1 cellular context compared by ENCODE assay signal in the genomic region with DNA sequence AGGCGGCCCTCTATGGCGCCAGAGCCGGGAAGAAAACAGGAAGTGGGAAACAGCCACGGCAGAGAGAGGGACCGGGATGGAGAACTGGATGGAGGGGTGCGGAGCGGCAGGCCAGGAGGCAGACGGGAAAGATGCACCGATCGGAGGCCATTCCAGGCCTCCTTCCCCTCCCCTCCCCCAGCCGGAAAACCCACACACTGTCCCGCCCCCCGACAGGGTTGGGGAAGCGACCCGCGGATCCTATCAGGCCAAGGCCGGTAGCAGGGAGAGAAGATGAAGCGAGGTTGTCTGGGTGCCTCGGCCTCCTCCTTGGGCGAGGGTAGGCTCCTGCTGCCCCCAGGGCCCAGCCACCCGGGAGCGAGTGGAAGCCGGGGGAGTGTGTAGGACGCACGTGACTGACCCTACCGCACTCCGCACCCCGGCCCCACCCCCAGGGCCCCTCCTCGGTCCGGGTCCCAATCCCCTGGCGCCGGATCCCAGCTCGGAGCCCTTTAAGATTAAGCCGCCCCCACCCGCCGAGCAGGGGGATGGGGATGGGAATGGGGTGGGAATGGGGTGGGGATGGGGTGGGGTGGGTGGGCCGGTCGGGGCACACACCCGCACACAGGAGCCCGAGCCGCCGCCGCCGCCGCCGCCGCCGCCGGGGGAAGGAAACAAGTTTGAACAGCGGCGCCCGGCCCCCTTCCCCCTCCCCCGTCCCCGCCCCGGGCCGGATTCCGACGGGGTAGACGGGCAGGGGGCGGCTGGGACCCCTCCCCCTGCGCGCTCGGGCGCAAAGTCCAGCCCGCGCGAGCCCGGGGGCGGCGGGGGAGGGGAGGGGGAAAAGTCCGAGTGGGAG.
TF ChIP-seq lines count a peak whose summit lies in the region.

No MANE protein-coding gene starts in this region.

TF ChIP-seq in HepG2, 621 proteins besides CTCF, POLR2A, EP300 and RAD21 (continued from another document and continues in another):
- peak; percentile 84 for TF ChIP-seq HNRNPK (IDR thresholded peaks at IDR 0.05; ENCODE audit: low read depth, low read length, poor library complexity, severe bottlenecking)
- TF ChIP-seq, protein P1, sequence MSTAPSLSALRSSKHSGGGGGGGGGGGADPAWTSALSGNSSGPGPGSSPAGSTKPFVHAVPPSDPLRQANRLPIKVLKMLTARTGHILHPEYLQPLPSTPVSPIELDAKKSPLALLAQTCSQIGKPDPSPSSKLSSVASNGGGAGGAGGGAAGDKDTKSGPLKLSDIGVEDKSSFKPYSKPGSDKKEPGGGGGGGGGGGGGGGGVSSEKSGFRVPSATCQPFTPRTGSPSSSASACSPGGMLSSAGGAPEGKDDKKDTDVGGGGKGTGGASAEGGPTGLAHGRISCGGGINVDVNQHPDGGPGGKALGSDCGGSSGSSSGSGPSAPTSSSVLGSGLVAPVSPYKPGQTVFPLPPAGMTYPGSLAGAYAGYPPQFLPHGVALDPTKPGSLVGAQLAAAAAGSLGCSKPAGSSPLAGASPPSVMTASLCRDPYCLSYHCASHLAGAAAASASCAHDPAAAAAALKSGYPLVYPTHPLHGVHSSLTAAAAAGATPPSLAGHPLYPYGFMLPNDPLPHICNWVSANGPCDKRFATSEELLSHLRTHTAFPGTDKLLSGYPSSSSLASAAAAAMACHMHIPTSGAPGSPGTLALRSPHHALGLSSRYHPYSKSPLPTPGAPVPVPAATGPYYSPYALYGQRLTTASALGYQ (CRISPR knock-in tag; IDR thresholded peaks at IDR 0.05), result peak; percentile 10; the same call in 1 of the 2 replicates
- no peak for TF ChIP-seq CC2D1A (CRISPR knock-in tag; IDR thresholded peaks at IDR 0.05)
- no peak for TF ChIP-seq MATR3 (CRISPR knock-in tag; IDR thresholded peaks at IDR 0.05)
- TF ChIP-seq, protein P2, sequence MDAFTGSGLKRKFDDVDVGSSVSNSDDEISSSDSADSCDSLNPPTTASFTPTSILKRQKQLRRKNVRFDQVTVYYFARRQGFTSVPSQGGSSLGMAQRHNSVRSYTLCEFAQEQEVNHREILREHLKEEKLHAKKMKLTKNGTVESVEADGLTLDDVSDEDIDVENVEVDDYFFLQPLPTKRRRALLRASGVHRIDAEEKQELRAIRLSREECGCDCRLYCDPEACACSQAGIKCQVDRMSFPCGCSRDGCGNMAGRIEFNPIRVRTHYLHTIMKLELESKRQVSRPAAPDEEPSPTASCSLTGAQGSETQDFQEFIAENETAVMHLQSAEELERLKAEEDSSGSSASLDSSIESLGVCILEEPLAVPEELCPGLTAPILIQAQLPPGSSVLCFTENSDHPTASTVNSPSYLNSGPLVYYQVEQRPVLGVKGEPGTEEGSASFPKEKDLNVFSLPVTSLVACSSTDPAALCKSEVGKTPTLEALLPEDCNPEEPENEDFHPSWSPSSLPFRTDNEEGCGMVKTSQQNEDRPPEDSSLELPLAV (CRISPR knock-in tag; conservative IDR thresholded peaks at IDR 0.05; ENCODE audit: low read depth), result no peak
- TF ChIP-seq, protein P3, sequence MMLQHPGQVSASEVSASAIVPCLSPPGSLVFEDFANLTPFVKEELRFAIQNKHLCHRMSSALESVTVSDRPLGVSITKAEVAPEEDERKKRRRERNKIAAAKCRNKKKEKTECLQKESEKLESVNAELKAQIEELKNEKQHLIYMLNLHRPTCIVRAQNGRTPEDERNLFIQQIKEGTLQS (CRISPR knock-in tag; IDR thresholded peaks at IDR 0.05), result no peak
- peak; percentile 48; the same call in 1 of the 2 replicates for TF ChIP-seq GABPB1 (CRISPR knock-in tag; IDR thresholded peaks at IDR 0.05)
- TF ChIP-seq KLF15 (CRISPR knock-in tag; IDR thresholded peaks at IDR 0.05; ENCODE audit: borderline replicate concordance), result no peak
- no peak for TF ChIP-seq PRMT3 (CRISPR knock-in tag; IDR thresholded peaks at IDR 0.05; ENCODE audit: borderline replicate concordance, low read depth)
- no peak for TF ChIP-seq ZSCAN9 (CRISPR knock-in tag; IDR thresholded peaks at IDR 0.05; ENCODE audit: borderline replicate concordance)
- TF ChIP-seq ZNF260 (CRISPR knock-in tag; IDR thresholded peaks at IDR 0.05; ENCODE audit: borderline replicate concordance, low read depth), result no peak
- TF ChIP-seq TCF7 (IDR thresholded peaks at IDR 0.05; ENCODE audit: low read depth), result no peak
- TF ChIP-seq HOXA7 (CRISPR knock-in tag; IDR thresholded peaks at IDR 0.05), result no peak
- no peak for TF ChIP-seq ZNF775 (CRISPR knock-in tag; IDR thresholded peaks at IDR 0.05; ENCODE audit: borderline replicate concordance)
- TF ChIP-seq ZNF12 (CRISPR knock-in tag; IDR thresholded peaks at IDR 0.05), result no peak
- 0 out of 2 replicates have a peak, but pooled peaks have one; percentile 2 for TF ChIP-seq NR2F2 (IDR thresholded peaks at IDR 0.05; ENCODE audit: borderline replicate concordance, low read depth)
- no peak for TF ChIP-seq ISL2 (CRISPR knock-in tag; IDR thresholded peaks at IDR 0.05)
- no peak for TF ChIP-seq KLF11 (CRISPR knock-in tag; IDR thresholded peaks at IDR 0.05)
- peak; percentile 28 for TF ChIP-seq AGO2 (optimal IDR thresholded peaks at IDR 0.05; ENCODE audit: low read depth, low read length)
- TF ChIP-seq GTF2F1 (IDR thresholded peaks at IDR 0.05; ENCODE audit: low read length), result no peak
- TF ChIP-seq TAF15 (IDR thresholded peaks at IDR 0.05; ENCODE audit: low read depth, low read length, poor library complexity, severe bottlenecking), result no peak
- TF ChIP-seq, protein P4, sequence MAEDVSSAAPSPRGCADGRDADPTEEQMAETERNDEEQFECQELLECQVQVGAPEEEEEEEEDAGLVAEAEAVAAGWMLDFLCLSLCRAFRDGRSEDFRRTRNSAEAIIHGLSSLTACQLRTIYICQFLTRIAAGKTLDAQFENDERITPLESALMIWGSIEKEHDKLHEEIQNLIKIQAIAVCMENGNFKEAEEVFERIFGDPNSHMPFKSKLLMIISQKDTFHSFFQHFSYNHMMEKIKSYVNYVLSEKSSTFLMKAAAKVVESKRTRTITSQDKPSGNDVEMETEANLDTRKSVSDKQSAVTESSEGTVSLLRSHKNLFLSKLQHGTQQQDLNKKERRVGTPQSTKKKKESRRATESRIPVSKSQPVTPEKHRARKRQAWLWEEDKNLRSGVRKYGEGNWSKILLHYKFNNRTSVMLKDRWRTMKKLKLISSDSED (CRISPR knock-in tag; IDR thresholded peaks at IDR 0.05), result no peak
- TF ChIP-seq, protein P5, sequence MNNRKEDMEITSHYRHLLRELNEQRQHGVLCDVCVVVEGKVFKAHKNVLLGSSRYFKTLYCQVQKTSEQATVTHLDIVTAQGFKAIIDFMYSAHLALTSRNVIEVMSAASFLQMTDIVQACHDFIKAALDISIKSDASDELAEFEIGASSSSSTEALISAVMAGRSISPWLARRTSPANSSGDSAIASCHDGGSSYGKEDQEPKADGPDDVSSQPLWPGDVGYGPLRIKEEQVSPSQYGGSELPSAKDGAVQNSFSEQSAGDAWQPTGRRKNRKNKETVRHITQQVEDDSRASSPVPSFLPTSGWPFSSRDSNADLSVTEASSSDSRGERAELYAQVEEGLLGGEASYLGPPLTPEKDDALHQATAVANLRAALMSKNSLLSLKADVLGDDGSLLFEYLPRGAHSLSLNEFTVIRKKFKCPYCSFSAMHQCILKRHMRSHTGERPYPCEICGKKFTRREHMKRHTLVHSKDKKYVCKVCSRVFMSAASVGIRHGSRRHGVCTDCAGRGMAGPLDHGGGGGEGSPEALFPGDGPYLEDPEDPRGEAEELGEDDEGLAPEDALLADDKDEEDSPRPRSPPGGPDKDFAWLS (CRISPR knock-in tag; IDR thresholded peaks at IDR 0.05; ENCODE audit: borderline replicate concordance), result no peak
- no peak for TF ChIP-seq HOXD1 (CRISPR knock-in tag; IDR thresholded peaks at IDR 0.05)
- peak; percentile 81 for TF ChIP-seq ZBTB7A (CRISPR knock-in tag; IDR thresholded peaks at IDR 0.05)
- no peak for TF ChIP-seq ZNF33B (CRISPR knock-in tag; IDR thresholded peaks at IDR 0.05)
- TF ChIP-seq, protein P6, sequence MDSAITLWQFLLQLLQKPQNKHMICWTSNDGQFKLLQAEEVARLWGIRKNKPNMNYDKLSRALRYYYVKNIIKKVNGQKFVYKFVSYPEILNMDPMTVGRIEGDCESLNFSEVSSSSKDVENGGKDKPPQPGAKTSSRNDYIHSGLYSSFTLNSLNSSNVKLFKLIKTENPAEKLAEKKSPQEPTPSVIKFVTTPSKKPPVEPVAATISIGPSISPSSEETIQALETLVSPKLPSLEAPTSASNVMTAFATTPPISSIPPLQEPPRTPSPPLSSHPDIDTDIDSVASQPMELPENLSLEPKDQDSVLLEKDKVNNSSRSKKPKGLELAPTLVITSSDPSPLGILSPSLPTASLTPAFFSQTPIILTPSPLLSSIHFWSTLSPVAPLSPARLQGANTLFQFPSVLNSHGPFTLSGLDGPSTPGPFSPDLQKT (CRISPR knock-in tag; IDR thresholded peaks at IDR 0.05; ENCODE audit: borderline replicate concordance), result no peak
- TF ChIP-seq, protein P7, sequence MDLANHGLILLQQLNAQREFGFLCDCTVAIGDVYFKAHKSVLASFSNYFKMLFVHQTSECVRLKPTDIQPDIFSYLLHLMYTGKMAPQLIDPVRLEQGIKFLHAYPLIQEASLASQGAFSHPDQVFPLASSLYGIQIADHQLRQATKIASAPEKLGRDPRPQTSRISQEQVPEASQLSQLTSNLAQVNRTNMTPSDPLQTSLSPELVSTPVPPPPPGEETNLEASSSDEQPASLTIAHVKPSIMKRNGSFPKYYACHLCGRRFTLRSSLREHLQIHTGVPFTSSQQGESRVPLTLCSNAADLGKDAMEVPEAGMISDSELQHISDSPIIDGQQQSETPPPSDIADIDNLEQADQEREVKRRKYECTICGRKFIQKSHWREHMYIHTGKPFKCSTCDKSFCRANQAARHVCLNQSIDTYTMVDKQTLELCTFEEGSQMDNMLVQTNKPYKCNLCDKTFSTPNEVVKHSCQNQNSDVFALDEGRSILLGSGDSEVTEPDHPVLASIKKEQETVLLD (CRISPR knock-in tag; IDR thresholded peaks at IDR 0.05; ENCODE audit: low read depth), result no peak; the same call in none of the 2 replicates
- no peak for TF ChIP-seq ZNF615 (CRISPR knock-in tag; IDR thresholded peaks at IDR 0.05; ENCODE audit: borderline replicate concordance)
- no peak for TF ChIP-seq CEBPB (IDR thresholded peaks at IDR 0.05; ENCODE audit: borderline replicate concordance, low read depth, low read length)
- TF ChIP-seq SP5 (CRISPR knock-in tag; IDR thresholded peaks at IDR 0.05; ENCODE audit: borderline replicate concordance, low read depth), result peak; percentile 49
- no peak for TF ChIP-seq ZC3H4 (CRISPR knock-in tag; IDR thresholded peaks at IDR 0.05; ENCODE audit: borderline replicate concordance)
- TF ChIP-seq ZNF709 (CRISPR knock-in tag; IDR thresholded peaks at IDR 0.05), result no peak
- TF ChIP-seq MTA3 (CRISPR knock-in tag; IDR thresholded peaks at IDR 0.05), result no peak
- TF ChIP-seq, protein P8, sequence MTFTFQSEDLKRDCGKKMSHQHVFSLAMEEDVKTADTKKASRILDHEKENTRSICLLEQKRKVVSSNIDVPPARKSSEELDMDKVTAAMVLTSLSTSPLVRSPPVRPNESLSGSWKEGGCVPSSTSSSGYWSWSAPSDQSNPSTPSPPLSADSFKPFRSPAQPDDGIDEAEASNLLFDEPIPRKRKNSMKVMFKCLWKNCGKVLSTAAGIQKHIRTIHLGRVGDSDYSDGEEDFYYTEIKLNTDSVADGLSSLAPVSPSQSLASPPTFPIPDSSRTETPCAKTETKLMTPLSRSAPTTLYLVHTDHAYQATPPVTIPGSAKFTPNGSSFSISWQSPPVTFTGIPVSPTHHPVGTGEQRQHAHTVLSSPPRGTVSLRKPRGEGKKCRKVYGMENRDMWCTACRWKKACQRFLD (CRISPR knock-in tag; IDR thresholded peaks at IDR 0.05; ENCODE audit: borderline replicate concordance), result no peak
- no peak for TF ChIP-seq NFYB (CRISPR knock-in tag; IDR thresholded peaks at IDR 0.05)
- TF ChIP-seq, protein P9, sequence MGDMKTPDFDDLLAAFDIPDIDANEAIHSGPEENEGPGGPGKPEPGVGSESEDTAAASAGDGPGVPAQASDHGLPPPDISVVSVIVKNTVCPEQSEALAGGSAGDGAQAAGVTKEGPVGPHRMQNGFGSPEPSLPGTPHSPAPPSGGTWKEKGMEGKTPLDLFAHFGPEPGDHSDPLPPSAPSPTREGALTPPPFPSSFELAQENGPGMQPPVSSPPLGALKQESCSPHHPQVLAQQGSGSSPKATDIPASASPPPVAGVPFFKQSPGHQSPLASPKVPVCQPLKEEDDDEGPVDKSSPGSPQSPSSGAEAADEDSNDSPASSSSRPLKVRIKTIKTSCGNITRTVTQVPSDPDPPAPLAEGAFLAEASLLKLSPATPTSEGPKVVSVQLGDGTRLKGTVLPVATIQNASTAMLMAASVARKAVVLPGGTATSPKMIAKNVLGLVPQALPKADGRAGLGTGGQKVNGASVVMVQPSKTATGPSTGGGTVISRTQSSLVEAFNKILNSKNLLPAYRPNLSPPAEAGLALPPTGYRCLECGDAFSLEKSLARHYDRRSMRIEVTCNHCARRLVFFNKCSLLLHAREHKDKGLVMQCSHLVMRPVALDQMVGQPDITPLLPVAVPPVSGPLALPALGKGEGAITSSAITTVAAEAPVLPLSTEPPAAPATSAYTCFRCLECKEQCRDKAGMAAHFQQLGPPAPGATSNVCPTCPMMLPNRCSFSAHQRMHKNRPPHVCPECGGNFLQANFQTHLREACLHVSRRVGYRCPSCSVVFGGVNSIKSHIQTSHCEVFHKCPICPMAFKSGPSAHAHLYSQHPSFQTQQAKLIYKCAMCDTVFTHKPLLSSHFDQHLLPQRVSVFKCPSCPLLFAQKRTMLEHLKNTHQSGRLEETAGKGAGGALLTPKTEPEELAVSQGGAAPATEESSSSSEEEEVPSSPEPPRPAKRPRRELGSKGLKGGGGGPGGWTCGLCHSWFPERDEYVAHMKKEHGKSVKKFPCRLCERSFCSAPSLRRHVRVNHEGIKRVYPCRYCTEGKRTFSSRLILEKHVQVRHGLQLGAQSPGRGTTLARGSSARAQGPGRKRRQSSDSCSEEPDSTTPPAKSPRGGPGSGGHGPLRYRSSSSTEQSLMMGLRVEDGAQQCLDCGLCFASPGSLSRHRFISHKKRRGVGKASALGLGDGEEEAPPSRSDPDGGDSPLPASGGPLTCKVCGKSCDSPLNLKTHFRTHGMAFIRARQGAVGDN (CRISPR knock-in tag; IDR thresholded peaks at IDR 0.05), result peak; percentile 1; the same call in 1 of the 2 replicates
- TF ChIP-seq, protein P10, sequence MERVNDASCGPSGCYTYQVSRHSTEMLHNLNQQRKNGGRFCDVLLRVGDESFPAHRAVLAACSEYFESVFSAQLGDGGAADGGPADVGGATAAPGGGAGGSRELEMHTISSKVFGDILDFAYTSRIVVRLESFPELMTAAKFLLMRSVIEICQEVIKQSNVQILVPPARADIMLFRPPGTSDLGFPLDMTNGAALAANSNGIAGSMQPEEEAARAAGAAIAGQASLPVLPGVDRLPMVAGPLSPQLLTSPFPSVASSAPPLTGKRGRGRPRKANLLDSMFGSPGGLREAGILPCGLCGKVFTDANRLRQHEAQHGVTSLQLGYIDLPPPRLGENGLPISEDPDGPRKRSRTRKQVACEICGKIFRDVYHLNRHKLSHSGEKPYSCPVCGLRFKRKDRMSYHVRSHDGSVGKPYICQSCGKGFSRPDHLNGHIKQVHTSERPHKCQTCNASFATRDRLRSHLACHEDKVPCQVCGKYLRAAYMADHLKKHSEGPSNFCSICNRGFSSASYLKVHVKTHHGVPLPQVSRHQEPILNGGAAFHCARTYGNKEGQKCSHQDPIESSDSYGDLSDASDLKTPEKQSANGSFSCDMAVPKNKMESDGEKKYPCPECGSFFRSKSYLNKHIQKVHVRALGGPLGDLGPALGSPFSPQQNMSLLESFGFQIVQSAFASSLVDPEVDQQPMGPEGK (CRISPR knock-in tag; IDR thresholded peaks at IDR 0.05), result peak; percentile 72
- no peak for TF ChIP-seq MLLT10 (CRISPR knock-in tag; IDR thresholded peaks at IDR 0.05)
- TF ChIP-seq SMAD1 (CRISPR knock-in tag; IDR thresholded peaks at IDR 0.05; ENCODE audit: borderline replicate concordance, low read depth), result no peak
- no peak for TF ChIP-seq HIVEP1 (CRISPR knock-in tag; IDR thresholded peaks at IDR 0.05)
- TF ChIP-seq HHEX (CRISPR knock-in tag; IDR thresholded peaks at IDR 0.05), result no peak
- no peak for TF ChIP-seq THAP11 (CRISPR knock-in tag; IDR thresholded peaks at IDR 0.05)
